ENCODE assay signal across 1 cellular context in genomic region chr20:11379257-11380011, GRCh38.
TF ChIP-seq lines count a peak whose summit lies in the region.

No MANE protein-coding gene starts in this region.

TF ChIP-seq in GM23338, 12 proteins besides CTCF, POLR2A, EP300 and RAD21 (continued from another document):
- TF ChIP-seq ZNF462 (CRISPR knock-in tag; IDR thresholded peaks at IDR 0.05) = peak; percentile 72; the same call in 1 of the 2 replicates
- no peak for TF ChIP-seq EZH2 (IDR thresholded peaks at IDR 0.05; ENCODE audit: low read depth, unreplicated experiment)
- peak; percentile 47; the same call in 1 of the 2 replicates for TF ChIP-seq NANOG (IDR thresholded peaks at IDR 0.05; ENCODE audit: borderline replicate concordance)
- TF ChIP-seq, protein P1, sequence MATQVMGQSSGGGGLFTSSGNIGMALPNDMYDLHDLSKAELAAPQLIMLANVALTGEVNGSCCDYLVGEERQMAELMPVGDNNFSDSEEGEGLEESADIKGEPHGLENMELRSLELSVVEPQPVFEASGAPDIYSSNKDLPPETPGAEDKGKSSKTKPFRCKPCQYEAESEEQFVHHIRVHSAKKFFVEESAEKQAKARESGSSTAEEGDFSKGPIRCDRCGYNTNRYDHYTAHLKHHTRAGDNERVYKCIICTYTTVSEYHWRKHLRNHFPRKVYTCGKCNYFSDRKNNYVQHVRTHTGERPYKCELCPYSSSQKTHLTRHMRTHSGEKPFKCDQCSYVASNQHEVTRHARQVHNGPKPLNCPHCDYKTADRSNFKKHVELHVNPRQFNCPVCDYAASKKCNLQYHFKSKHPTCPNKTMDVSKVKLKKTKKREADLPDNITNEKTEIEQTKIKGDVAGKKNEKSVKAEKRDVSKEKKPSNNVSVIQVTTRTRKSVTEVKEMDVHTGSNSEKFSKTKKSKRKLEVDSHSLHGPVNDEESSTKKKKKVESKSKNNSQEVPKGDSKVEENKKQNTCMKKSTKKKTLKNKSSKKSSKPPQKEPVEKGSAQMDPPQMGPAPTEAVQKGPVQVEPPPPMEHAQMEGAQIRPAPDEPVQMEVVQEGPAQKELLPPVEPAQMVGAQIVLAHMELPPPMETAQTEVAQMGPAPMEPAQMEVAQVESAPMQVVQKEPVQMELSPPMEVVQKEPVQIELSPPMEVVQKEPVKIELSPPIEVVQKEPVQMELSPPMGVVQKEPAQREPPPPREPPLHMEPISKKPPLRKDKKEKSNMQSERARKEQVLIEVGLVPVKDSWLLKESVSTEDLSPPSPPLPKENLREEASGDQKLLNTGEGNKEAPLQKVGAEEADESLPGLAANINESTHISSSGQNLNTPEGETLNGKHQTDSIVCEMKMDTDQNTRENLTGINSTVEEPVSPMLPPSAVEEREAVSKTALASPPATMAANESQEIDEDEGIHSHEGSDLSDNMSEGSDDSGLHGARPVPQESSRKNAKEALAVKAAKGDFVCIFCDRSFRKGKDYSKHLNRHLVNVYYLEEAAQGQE (IDR thresholded peaks at IDR 0.05; ENCODE audit: unreplicated experiment) = no peak
- no peak for TF ChIP-seq ETS1 (IDR thresholded peaks at IDR 0.05)
- TF ChIP-seq EZH2phosphoT487 (IDR thresholded peaks at IDR 0.05; ENCODE audit: unreplicated experiment) = no peak
- TF ChIP-seq JUNB (IDR thresholded peaks at IDR 0.05; ENCODE audit: unreplicated experiment) = no peak
- 0 out of 2 replicates have a peak, but pooled peaks have one; percentile 88 for TF ChIP-seq ZNF114 (CRISPR knock-in tag; IDR thresholded peaks at IDR 0.05)
TF ChIP-seq in GM23338: peak in this region for 5.
